ENCODE assay signal across 2 cellular contexts in genomic region chr16:25735645-25736044, GRCh38.
TF ChIP-seq lines count a peak whose summit lies in the region.

No MANE protein-coding gene starts in this region.

TF ChIP-seq in GM23338, 12 proteins besides CTCF, POLR2A, EP300 and RAD21:
- no peak for TF ChIP-seq ZNF331 (CRISPR knock-in tag; IDR thresholded peaks at IDR 0.05; ENCODE audit: low read depth)
- no peak for TF ChIP-seq STAT1 (IDR thresholded peaks at IDR 0.05; ENCODE audit: unreplicated experiment)
- TF ChIP-seq ZNF114 (CRISPR knock-in tag; IDR thresholded peaks at IDR 0.05): no peak
- TF ChIP-seq EZH2 (IDR thresholded peaks at IDR 0.05; ENCODE audit: low read depth, unreplicated experiment): no peak
- TF ChIP-seq EZH2phosphoT487 (IDR thresholded peaks at IDR 0.05; ENCODE audit: unreplicated experiment): no peak

TF ChIP-seq in K562, 482 proteins besides CTCF, POLR2A, EP300 and RAD21:
- TF ChIP-seq PREB (CRISPR knock-in tag; IDR thresholded peaks at IDR 0.05) (no peak), ZBED1 (IDR thresholded peaks at IDR 0.05) (no peak)
